Comparison of ENCODE assay signal across 8 cellular contexts in the genomic region with DNA sequence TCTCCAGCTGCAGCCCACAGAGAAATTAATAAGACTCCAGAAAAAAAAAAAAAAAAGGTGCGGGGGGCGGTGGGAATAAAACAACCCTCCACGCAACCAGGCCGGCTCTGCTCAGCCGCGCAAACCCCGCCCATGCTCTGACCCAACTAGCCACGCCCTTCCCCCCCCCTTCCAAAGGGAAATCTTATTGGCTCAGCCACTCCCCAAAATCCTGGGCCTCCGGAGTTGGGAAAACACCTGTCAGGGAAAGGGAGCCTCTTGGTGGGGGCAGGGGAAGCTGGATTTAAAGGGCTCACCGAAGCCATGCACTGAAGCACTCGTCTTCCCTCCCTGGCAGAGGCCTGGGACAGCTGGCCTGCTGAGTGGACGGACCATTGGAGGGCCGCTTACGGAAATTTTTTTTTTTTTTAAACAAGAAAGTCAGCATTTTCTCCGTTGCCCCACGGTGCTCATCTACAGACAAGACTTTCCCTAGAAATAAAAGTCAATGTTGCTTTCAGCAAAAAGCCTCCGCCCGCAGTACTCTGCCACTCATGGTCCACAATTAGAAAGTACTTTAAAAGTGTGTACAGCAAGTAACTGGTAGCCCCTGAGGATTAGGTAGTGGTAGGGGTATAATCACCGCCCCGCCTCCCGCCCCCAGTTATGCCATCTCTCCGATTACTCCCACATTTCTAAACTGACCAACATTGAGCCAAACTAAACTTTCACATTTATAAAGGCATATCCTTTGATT. TPM values are rescaled to one million over a fixed set of nuclear protein-coding genes. Genes with fewer than 3 reads are reported as not detected.
DNase-seq lines count a peak whose midpoint lies in the region; ATAC-seq and TF ChIP-seq lines count a peak whose summit lies in the region.
"Had no signal": no experiment of that assay in that cellular context is flagged by ENCODE, and none has a peak within 500 bp of the region (broad histone marks: within the 10 kb centered on the region; RNA-seq: fewer than 3 reads in every experiment).

No MANE protein-coding gene starts in this region.

- H3K36me3 ChIP-seq in H7 (replicated peaks; ENCODE audit: control insufficient read depth, insufficient read depth, low read length) (no peaks in the 10 kb centered on the region), Peyer's patch (no peaks in the 10 kb centered on the region), esophagus squamous epithelium (no peaks in the 10 kb centered on the region)

- peaks cover 0 to 8% of the 10 kb centered on the region in 2 donors for H3K36me3 Mint-ChIP-seq in naive B cell

- H3K27me3 ChIP-seq in H7 (ENCODE audit: control insufficient read depth, insufficient read depth, low read length) (peaks cover 48% of the 10 kb centered on the region), Peyer's patch (peaks cover 0 to 25% of the 10 kb centered on the region in 2 donors), esophagus squamous epithelium (peaks cover 8 to 52% (median 14%) of the 10 kb centered on the region in 4 donors)

- peaks cover 0 to 10% (median 0%) of the 10 kb centered on the region in 7 donors for H3K9me3 Mint-ChIP-seq in naive B cell

- H3K27ac ChIP-seq in Peyer's patch: no peak overlapping the region
- H3K27ac ChIP-seq in esophagus squamous epithelium: no peak overlapping the region

- no peak for TF ChIP-seq POLR2A in Peyer's patch (IDR thresholded peaks at IDR 0.05)
- no peak for TF ChIP-seq POLR2A in esophagus squamous epithelium (IDR thresholded peaks at IDR 0.05)

- peak overlapping the region; percentile 65 for H3K4me3 ChIP-seq in H7 (ENCODE audit: insufficient read depth, low read depth, low read length)
- H3K4me3 ChIP-seq in Peyer's patch: peak overlapping the region; percentile 13 to 60 (median 40)
- H3K4me3 ChIP-seq in esophagus squamous epithelium: peak overlapping the region; percentile 37 to 71 (median 62)

- H3K9me3 ChIP-seq in Peyer's patch: no peaks in the 10 kb centered on the region
- no peaks in the 10 kb centered on the region for H3K9me3 ChIP-seq in esophagus squamous epithelium

- no peak overlapping the region for H3K27ac Mint-ChIP-seq in naive B cell

- WGBS in esophagus squamous epithelium, 2 donors: 30 to 44% methylated on average over 17 to 19 of the region's 22 CpGs

- intact Hi-C loops in esophagus squamous epithelium (cut with DNase I): no loop called here

- DNase-seq in H7 (peak; percentile 75), Peyer's patch (peak in 1 of 3 donors; percentile 47), esophagus squamous epithelium (lab: John Stamatoyannopoulos, UW) (no peak), naive B cell (no peak), 8988T (no peak)

- peaks cover 41 to 71% (median 53%) of the 10 kb centered on the region in 3 donors for H3K27me3 Mint-ChIP-seq in naive B cell

- H3K4me1 Mint-ChIP-seq in naive B cell: peaks cover 12 to 29% (median 22%) of the 10 kb centered on the region in 3 donors

- peaks cover 0 to 29% (median 0%) of the 10 kb centered on the region in 4 donors for H3K4me1 ChIP-seq in Peyer's patch
- peaks cover 16 to 36% (median 23%) of the 10 kb centered on the region in 3 donors for H3K4me1 ChIP-seq in esophagus squamous epithelium

- peak overlapping the region; percentile 17 to 82 (median 64) for H3K4me3 Mint-ChIP-seq in naive B cell

- TF ChIP-seq CTCF in Peyer's patch (IDR thresholded peaks at IDR 0.05) (no peak), esophagus squamous epithelium (IDR thresholded peaks at IDR 0.05) (no peak)

- no peak for ATAC-seq in naive B cell (ENCODE audit: low read depth in 2 of 2)
- no peak for ATAC-seq in HG03097 (IDR thresholded peaks at IDR 0.05; ENCODE audit: low FRiP score, unreplicated experiment)
- ATAC-seq in HG03378 (IDR thresholded peaks at IDR 0.05; ENCODE audit: unreplicated experiment): no peak

RNA-seq across cellular contexts. Expression of a gene that starts 0.7 kb away (rescaled TPM):
- 0.78 and 5.7 TPM in 2 replicates for total RNA-seq in H7 (2014; rRNA removed; shearing (Covaris generic))
- total RNA-seq in Peyer's patch: under 1 TPM in 2 of 4 donors, not detected in 2; 0.09 to 0.67 TPM
- under 1 TPM in 3 of 4 donors, not detected in 1; 0.04 to 0.57 (median 0.35) TPM for total RNA-seq in esophagus squamous epithelium
- not detected for polyA plus RNA-seq in naive B cell (ENCODE audit: low read depth in 6 of 6)
- total RNA-seq: T-helper 2 cell treated with Interferon-gamma antibody and Interleukin-4, amounts not matched to agents 100 ng/mL and 5 ng/mL, for 36 hours had no signal
